ENCODE assay signal across 11 cellular contexts in genomic region chr1:200027264-200027823, GRCh38. TPM values are rescaled to one million over a fixed set of nuclear protein-coding genes. Genes with fewer than 3 reads are reported as not detected.
A peak's percentile ranks its signal among the peaks of the same experiment; 100 is the strongest.
DNase-seq lines count a peak whose midpoint lies in the region; ATAC-seq and TF ChIP-seq lines count a peak whose summit lies in the region.
"Had no signal": no experiment of that assay in that cellular context is flagged by ENCODE, and none has a peak within 500 bp of the region (broad histone marks: within the 10 kb centered on the region; RNA-seq: fewer than 3 reads in every experiment).

Gene NR5A2 (plus strand): TSS chr1:200027710. CDS start chr1:200027848, 138 bp downstream.

- intact Hi-C loops in heart right ventricle (cut with DNase I) = no loop called here
- intact Hi-C loops in Right ventricle myocardium superior (cut with DNase I) = no loop called here
- intact Hi-C loops in body of pancreas (cut with DNase I) = no loop called here

- H4K91ac ChIP-seq in mesenchymal stem cell (ENCODE audit: low read length) = no peak within 1 kb of the TSS

- no peak within 1 kb of the TSS for H3K14ac ChIP-seq in mesenchymal stem cell (ENCODE audit: low read length in 2 of 2)

- H3K4me3 ChIP-seq in heart right ventricle = peak within 1 kb of the TSS in 9 of 10 donors; percentile 39 to 64 (median 51)
- H3K4me3 ChIP-seq in body of pancreas = peak within 1 kb of the TSS; percentile 65 to 68
- H3K4me3 ChIP-seq in mesenchymal stem cell (ENCODE audit: insufficient read depth in 1 of 2, low read depth in 1 of 2, low read length in 2 of 2) = peak within 1 kb of the TSS in 1 of 2 experiments; percentile 80
- peak within 1 kb of the TSS in 3 of 4 donors; percentile 41 to 56 (median 53) for H3K4me3 ChIP-seq in upper lobe of left lung

- H2BK5ac ChIP-seq in mesenchymal stem cell (ENCODE audit: low read depth, low read length, poor library complexity, severe bottlenecking) = no peak within 1 kb of the TSS

- ATAC-seq in heart right ventricle (no peak), Right ventricle myocardium superior (ENCODE audit: poor library complexity) (no peak), body of pancreas (peak; percentile 80), upper lobe of left lung (ENCODE audit: low FRiP score in 2 of 2) (no peak), HG03159 (IDR thresholded peaks at IDR 0.05; ENCODE audit: unreplicated experiment) (no peak), HG02759 (IDR thresholded peaks at IDR 0.05; ENCODE audit: unreplicated experiment) (no peak), GM18858 (IDR thresholded peaks at IDR 0.05; ENCODE audit: unreplicated experiment) (no peak)

- H2BK120ac ChIP-seq in mesenchymal stem cell (ENCODE audit: low read depth, low read length) = no peak within 1 kb of the TSS

- H2BK12ac ChIP-seq in mesenchymal stem cell (ENCODE audit: low read length in 2 of 2) = no peak within 1 kb of the TSS

- H3K9me3 ChIP-seq in heart right ventricle (no peaks in the 10 kb centered on the region), body of pancreas (no peaks in the 10 kb centered on the region), mesenchymal stem cell (ENCODE audit: control insufficient read depth, low read length) (no peaks in the 10 kb centered on the region), upper lobe of left lung (no peaks in the 10 kb centered on the region)
- H3K9me3 ChIP-seq: BE2C had no signal

- H3K27me3 ChIP-seq in heart right ventricle (peaks cover 0 to 88% (median 61%) of the 10 kb centered on the region in 7 donors), body of pancreas (no peaks in the 10 kb centered on the region), mesenchymal stem cell (ENCODE audit: control insufficient read depth in 1 of 2, insufficient read depth in 1 of 2, low read length in 2 of 2) (peaks cover 34 to 49% of the 10 kb centered on the region in 2 experiments), upper lobe of left lung (peaks cover 0 to 18% (median 8%) of the 10 kb centered on the region in 4 donors)

- 85 to 97% methylated on average over 1 of the region's 1 CpG for WGBS in heart right ventricle, 2 donors
- 20 to 26% methylated on average over 1 of the region's 1 CpG for WGBS in body of pancreas, 2 donors
- WGBS in mesenchymal stem cell = 78% methylated on average over 1 of the region's 1 CpG
- 88 to 92% methylated on average over 1 of the region's 1 CpG for WGBS in upper lobe of left lung, 2 donors

- no peak within 1 kb of the TSS for H2AK5ac ChIP-seq in mesenchymal stem cell (ENCODE audit: low read length, severe bottlenecking)

- no peak within 1 kb of the TSS for H4K8ac ChIP-seq in mesenchymal stem cell (ENCODE audit: low read length)

- H3K4me2 ChIP-seq in mesenchymal stem cell (ENCODE audit: low read length, poor library complexity, severe bottlenecking) = peak within 1 kb of the TSS; percentile 78

- TF ChIP-seq CTCF in heart right ventricle (IDR thresholded peaks at IDR 0.05) (no peak), body of pancreas (IDR thresholded peaks at IDR 0.05) (peak in 1 of 7 experiments; percentile 1), upper lobe of left lung (IDR thresholded peaks at IDR 0.05) (no peak)

- no peak within 1 kb of the TSS for H3K4ac ChIP-seq in mesenchymal stem cell (ENCODE audit: low read depth in 1 of 2, low read length in 2 of 2)

- H3K36me3 ChIP-seq in heart right ventricle (no peaks in the 10 kb centered on the region), body of pancreas (replicated peaks in 1 of 2; ENCODE audit: insufficient read depth in 1 of 2, low read depth in 2 of 2) (no peaks in the 10 kb centered on the region), mesenchymal stem cell (ENCODE audit: control insufficient read depth in 1 of 2, insufficient read depth in 2 of 2, low read depth in 1 of 2, low read length in 2 of 2) (no peaks in the 10 kb centered on the region), upper lobe of left lung (no peaks in the 10 kb centered on the region)
- H3K36me3 ChIP-seq: BE2C had no signal

- H2BK15ac ChIP-seq in mesenchymal stem cell (ENCODE audit: low read depth, poor library complexity, severe bottlenecking) = no peak within 1 kb of the TSS

- H2AFZ ChIP-seq in mesenchymal stem cell (ENCODE audit: low read depth, low read length) = no peak within 1 kb of the TSS

- H3K4me1 ChIP-seq in heart right ventricle (peaks cover 0 to 11% (median 6%) of the 10 kb centered on the region in 9 donors), body of pancreas (peaks cover 51% of the 10 kb centered on the region), mesenchymal stem cell (ENCODE audit: control insufficient read depth, insufficient read depth, low read depth, low read length) (peaks cover 8% of the 10 kb centered on the region), upper lobe of left lung (peaks cover 7 to 16% (median 12%) of the 10 kb centered on the region in 4 donors)
- H3K4me1 ChIP-seq: BE2C had no signal

- H3K9ac ChIP-seq in mesenchymal stem cell (ENCODE audit: low read length) = peak within 1 kb of the TSS; percentile 68

- TF ChIP-seq POLR2A in body of pancreas (IDR thresholded peaks at IDR 0.05) (peak in 2 of 3 donors; percentile 83 to 89), upper lobe of left lung (IDR thresholded peaks at IDR 0.05) (no peak)

- DNase-seq in heart right ventricle (no peak), Right ventricle myocardium superior (no peak), body of pancreas (no peak), mesenchymal stem cell (no peak), upper lobe of left lung (no peak)
- DNase-seq: BE2C, NCI-H1105 had no signal

- H3K27ac ChIP-seq in heart right ventricle = peak within 1 kb of the TSS in 3 of 10 donors; percentile 48 to 66 (median 52)
- H3K27ac ChIP-seq in body of pancreas = peak within 1 kb of the TSS; percentile 86 to 96 (median 94)
- no peak within 1 kb of the TSS for H3K27ac ChIP-seq in mesenchymal stem cell (ENCODE audit: low read length, poor library complexity, severe bottlenecking)
- H3K27ac ChIP-seq in upper lobe of left lung = peak within 1 kb of the TSS in 1 of 4 donors; percentile 35
- H3K27ac ChIP-seq: RWPE1 had no signal

- H3K79me1 ChIP-seq in mesenchymal stem cell (replicated peaks; ENCODE audit: low read length, poor library complexity, severe bottlenecking) = no peaks in the 10 kb centered on the region

- no peak within 1 kb of the TSS for H3K18ac ChIP-seq in mesenchymal stem cell (ENCODE audit: low read depth in 1 of 2, low read length in 2 of 2)

- TF ChIP-seq EP300 in upper lobe of left lung (IDR thresholded peaks at IDR 0.05) = no peak

- no peak within 1 kb of the TSS for H3K23ac ChIP-seq in mesenchymal stem cell (ENCODE audit: low read length in 2 of 2)

RNA-seq across cellular contexts. Expression of gene NR5A2, which starts in this region (rescaled TPM):
- total RNA-seq in heart right ventricle = 1 to 10 TPM in 8 of 10 donors, under 1 TPM in 2; 0.70 to 1.9 (median 1.3) TPM
- 1 to 10 TPM in 1 of 2 donors, under 1 TPM in 1; 0.52 to 1.1 TPM for polyA plus RNA-seq in heart right ventricle
- total RNA-seq in Right ventricle myocardium superior = 1.7 TPM
- total RNA-seq in body of pancreas = 100 to 1,000 TPM in 1 of 2 donors, 10 to 100 TPM in 1; 98.3 to 202 TPM
- polyA plus RNA-seq in mesenchymal stem cell (2013, experiment 1 of 2) = 2.0 TPM
- polyA plus RNA-seq in mesenchymal stem cell (2013, experiment 2 of 2) = 1.9 TPM
- 1 to 10 TPM in 4 of 6 donors, under 1 TPM in 2; under 0.01 to 7.8 (median 2.1) TPM for total RNA-seq in upper lobe of left lung

Comparison
In these comparisons a context has a peak if more than half of its experiments do, and no peak if none do; other contexts are left out.
1. RNA of gene NR5A2 (total RNA-seq): 98.3 to 202 TPM in body of pancreas; under 0.01 to 7.8 TPM in upper lobe of left lung, 1.7 TPM in Right ventricle myocardium superior (single experiment) and 0.70 to 1.9 TPM in heart right ventricle; every median in the first group is over 10 times any median in the second.
2. POLR2A ChIP-seq: peak in body of pancreas (2 of 3); none in upper lobe of left lung (0 of 4).